ENCODE assay signal across 1 cellular context in the genomic region with DNA sequence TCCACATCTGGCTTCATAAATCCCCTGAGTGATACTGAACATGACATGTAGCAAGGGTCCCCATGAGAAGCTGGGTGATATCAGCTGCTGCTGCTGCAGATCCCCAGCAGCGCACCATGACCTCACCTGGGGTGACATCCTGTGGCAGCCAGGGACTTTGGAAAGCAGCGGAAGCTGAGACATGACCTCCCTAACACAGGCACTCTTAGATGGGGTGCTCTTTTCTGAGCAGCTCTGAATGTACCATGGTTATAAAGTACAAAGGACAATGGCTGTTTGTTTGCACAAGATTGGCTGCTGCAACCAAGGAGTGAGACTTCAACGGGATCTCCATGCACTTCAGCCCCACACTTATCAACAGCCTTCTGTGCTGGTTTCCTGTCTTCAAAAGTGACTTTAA.
TF ChIP-seq lines count a peak whose summit lies in the region.

No MANE protein-coding gene starts in this region.

TF ChIP-seq in HepG2, 621 proteins besides CTCF, POLR2A, EP300 and RAD21 (continued from another document and continues in another):
- TF ChIP-seq, protein P1, sequence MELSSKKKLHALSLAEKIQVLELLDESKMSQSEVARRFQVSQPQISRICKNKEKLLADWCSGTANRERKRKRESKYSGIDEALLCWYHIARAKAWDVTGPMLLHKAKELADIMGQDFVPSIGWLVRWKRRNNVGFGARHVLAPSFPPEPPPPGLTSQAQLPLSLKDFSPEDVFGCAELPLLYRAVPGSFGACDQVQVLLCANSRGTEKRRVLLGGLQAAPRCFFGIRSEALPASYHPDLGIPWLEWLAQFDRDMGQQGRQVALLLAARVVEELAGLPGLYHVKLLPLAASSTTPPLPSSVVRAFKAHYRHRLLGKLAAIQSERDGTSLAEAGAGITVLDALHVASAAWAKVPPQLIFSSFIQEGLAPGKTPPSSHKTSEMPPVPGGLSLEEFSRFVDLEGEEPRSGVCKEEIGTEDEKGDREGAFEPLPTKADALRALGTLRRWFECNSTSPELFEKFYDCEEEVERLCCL (CRISPR knock-in tag; IDR thresholded peaks at IDR 0.05; ENCODE audit: borderline replicate concordance): no peak
- TF ChIP-seq, protein P2, sequence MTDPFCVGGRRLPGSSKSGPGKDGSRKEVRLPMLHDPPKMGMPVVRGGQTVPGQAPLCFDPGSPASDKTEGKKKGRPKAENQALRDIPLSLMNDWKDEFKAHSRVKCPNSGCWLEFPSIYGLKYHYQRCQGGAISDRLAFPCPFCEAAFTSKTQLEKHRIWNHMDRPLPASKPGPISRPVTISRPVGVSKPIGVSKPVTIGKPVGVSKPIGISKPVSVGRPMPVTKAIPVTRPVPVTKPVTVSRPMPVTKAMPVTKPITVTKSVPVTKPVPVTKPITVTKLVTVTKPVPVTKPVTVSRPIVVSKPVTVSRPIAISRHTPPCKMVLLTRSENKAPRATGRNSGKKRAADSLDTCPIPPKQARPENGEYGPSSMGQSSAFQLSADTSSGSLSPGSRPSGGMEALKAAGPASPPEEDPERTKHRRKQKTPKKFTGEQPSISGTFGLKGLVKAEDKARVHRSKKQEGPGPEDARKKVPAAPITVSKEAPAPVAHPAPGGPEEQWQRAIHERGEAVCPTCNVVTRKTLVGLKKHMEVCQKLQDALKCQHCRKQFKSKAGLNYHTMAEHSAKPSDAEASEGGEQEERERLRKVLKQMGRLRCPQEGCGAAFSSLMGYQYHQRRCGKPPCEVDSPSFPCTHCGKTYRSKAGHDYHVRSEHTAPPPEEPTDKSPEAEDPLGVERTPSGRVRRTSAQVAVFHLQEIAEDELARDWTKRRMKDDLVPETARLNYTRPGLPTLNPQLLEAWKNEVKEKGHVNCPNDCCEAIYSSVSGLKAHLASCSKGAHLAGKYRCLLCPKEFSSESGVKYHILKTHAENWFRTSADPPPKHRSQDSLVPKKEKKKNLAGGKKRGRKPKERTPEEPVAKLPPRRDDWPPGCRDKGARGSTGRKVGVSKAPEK (CRISPR knock-in tag; IDR thresholded peaks at IDR 0.05; ENCODE audit: borderline replicate concordance): no peak
- TF ChIP-seq ZBTB3 (CRISPR knock-in tag; IDR thresholded peaks at IDR 0.05; ENCODE audit: borderline replicate concordance, low read depth): no peak
- TF ChIP-seq ZNF205 (CRISPR knock-in tag; IDR thresholded peaks at IDR 0.05): peak; percentile 74; the same call in 1 of the 2 replicates
- TF ChIP-seq MIER3 (CRISPR knock-in tag; IDR thresholded peaks at IDR 0.05; ENCODE audit: borderline replicate concordance): peak; percentile 86; the same call in 1 of the 2 replicates
- TF ChIP-seq, protein P3, sequence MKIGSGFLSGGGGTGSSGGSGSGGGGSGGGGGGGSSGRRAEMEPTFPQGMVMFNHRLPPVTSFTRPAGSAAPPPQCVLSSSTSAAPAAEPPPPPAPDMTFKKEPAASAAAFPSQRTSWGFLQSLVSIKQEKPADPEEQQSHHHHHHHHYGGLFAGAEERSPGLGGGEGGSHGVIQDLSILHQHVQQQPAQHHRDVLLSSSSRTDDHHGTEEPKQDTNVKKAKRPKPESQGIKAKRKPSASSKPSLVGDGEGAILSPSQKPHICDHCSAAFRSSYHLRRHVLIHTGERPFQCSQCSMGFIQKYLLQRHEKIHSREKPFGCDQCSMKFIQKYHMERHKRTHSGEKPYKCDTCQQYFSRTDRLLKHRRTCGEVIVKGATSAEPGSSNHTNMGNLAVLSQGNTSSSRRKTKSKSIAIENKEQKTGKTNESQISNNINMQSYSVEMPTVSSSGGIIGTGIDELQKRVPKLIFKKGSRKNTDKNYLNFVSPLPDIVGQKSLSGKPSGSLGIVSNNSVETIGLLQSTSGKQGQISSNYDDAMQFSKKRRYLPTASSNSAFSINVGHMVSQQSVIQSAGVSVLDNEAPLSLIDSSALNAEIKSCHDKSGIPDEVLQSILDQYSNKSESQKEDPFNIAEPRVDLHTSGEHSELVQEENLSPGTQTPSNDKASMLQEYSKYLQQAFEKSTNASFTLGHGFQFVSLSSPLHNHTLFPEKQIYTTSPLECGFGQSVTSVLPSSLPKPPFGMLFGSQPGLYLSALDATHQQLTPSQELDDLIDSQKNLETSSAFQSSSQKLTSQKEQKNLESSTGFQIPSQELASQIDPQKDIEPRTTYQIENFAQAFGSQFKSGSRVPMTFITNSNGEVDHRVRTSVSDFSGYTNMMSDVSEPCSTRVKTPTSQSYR (CRISPR knock-in tag; IDR thresholded peaks at IDR 0.05; ENCODE audit: borderline replicate concordance): no peak
- no peak for TF ChIP-seq GABPA (IDR thresholded peaks at IDR 0.05; ENCODE audit: low read depth, low read length)
- TF ChIP-seq GABPA (CRISPR knock-in tag; IDR thresholded peaks at IDR 0.05; ENCODE audit: low read depth): peak; percentile 70
- TF ChIP-seq RORA (CRISPR knock-in tag; IDR thresholded peaks at IDR 0.05): no peak
- TF ChIP-seq, protein P4, sequence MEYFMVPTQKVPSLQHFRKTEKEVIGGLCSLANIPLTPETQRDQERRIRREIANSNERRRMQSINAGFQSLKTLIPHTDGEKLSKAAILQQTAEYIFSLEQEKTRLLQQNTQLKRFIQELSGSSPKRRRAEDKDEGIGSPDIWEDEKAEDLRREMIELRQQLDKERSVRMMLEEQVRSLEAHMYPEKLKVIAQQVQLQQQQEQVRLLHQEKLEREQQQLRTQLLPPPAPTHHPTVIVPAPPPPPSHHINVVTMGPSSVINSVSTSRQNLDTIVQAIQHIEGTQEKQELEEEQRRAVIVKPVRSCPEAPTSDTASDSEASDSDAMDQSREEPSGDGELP (IDR thresholded peaks at IDR 0.05; ENCODE audit: borderline replicate concordance, low read depth): peak; percentile 85
- no peak for TF ChIP-seq RNF2 (conservative IDR thresholded peaks at IDR 0.05; ENCODE audit: low read depth)
- no peak for TF ChIP-seq AHR (CRISPR knock-in tag; IDR thresholded peaks at IDR 0.05)
- peak; percentile 87 for TF ChIP-seq ESRRA (CRISPR knock-in tag; IDR thresholded peaks at IDR 0.05; ENCODE audit: low read depth)
- no peak for TF ChIP-seq NR0B2 (CRISPR knock-in tag; IDR thresholded peaks at IDR 0.05)
- TF ChIP-seq, protein P5, sequence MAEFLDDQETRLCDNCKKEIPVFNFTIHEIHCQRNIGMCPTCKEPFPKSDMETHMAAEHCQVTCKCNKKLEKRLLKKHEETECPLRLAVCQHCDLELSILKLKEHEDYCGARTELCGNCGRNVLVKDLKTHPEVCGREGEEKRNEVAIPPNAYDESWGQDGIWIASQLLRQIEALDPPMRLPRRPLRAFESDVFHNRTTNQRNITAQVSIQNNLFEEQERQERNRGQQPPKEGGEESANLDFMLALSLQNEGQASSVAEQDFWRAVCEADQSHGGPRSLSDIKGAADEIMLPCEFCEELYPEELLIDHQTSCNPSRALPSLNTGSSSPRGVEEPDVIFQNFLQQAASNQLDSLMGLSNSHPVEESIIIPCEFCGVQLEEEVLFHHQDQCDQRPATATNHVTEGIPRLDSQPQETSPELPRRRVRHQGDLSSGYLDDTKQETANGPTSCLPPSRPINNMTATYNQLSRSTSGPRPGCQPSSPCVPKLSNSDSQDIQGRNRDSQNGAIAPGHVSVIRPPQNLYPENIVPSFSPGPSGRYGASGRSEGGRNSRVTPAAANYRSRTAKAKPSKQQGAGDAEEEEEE (CRISPR knock-in tag; IDR thresholded peaks at IDR 0.05; ENCODE audit: borderline replicate concordance): no peak
- TF ChIP-seq SRF (IDR thresholded peaks at IDR 0.05; ENCODE audit: low read depth, low read length): no peak
- no peak for TF ChIP-seq REST (IDR thresholded peaks at IDR 0.05; ENCODE audit: borderline replicate concordance in 1 of 2, low read depth in 1 of 2, low read length in 2 of 2)
- TF ChIP-seq, protein P6, sequence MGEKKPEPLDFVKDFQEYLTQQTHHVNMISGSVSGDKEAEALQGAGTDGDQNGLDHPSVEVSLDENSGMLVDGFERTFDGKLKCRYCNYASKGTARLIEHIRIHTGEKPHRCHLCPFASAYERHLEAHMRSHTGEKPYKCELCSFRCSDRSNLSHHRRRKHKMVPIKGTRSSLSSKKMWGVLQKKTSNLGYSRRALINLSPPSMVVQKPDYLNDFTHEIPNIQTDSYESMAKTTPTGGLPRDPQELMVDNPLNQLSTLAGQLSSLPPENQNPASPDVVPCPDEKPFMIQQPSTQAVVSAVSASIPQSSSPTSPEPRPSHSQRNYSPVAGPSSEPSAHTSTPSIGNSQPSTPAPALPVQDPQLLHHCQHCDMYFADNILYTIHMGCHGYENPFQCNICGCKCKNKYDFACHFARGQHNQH (CRISPR knock-in tag; IDR thresholded peaks at IDR 0.05): peak; percentile 63; the same call in 1 of the 2 replicates
- TF ChIP-seq TGIF2 (CRISPR knock-in tag; IDR thresholded peaks at IDR 0.05): no peak
- no peak for TF ChIP-seq REL (CRISPR knock-in tag; conservative IDR thresholded peaks at IDR 0.05)
- TF ChIP-seq ZBTB20 (CRISPR knock-in tag; IDR thresholded peaks at IDR 0.05; ENCODE audit: borderline replicate concordance, low read depth): peak; percentile 31; the same call in 1 of the 2 replicates
- TF ChIP-seq, protein P7, sequence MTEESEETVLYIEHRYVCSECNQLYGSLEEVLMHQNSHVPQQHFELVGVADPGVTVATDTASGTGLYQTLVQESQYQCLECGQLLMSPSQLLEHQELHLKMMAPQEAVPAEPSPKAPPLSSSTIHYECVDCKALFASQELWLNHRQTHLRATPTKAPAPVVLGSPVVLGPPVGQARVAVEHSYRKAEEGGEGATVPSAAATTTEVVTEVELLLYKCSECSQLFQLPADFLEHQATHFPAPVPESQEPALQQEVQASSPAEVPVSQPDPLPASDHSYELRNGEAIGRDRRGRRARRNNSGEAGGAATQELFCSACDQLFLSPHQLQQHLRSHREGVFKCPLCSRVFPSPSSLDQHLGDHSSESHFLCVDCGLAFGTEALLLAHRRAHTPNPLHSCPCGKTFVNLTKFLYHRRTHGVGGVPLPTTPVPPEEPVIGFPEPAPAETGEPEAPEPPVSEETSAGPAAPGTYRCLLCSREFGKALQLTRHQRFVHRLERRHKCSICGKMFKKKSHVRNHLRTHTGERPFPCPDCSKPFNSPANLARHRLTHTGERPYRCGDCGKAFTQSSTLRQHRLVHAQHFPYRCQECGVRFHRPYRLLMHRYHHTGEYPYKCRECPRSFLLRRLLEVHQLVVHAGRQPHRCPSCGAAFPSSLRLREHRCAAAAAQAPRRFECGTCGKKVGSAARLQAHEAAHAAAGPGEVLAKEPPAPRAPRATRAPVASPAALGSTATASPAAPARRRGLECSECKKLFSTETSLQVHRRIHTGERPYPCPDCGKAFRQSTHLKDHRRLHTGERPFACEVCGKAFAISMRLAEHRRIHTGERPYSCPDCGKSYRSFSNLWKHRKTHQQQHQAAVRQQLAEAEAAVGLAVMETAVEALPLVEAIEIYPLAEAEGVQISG (CRISPR knock-in tag; IDR thresholded peaks at IDR 0.05): peak; percentile 64
- 0 out of 2 replicates have a peak, but pooled peaks have one; percentile 26 for TF ChIP-seq ZNF430 (CRISPR knock-in tag; IDR thresholded peaks at IDR 0.05)
- no peak for TF ChIP-seq SMARCC2 (IDR thresholded peaks at IDR 0.05)
- peak; percentile 96 for TF ChIP-seq PAXIP1 (CRISPR knock-in tag; conservative IDR thresholded peaks at IDR 0.05)
- TF ChIP-seq FOXO4 (CRISPR knock-in tag; conservative IDR thresholded peaks at IDR 0.05): no peak
